ENCODE assay signal across 21 cellular contexts in the genomic region with DNA sequence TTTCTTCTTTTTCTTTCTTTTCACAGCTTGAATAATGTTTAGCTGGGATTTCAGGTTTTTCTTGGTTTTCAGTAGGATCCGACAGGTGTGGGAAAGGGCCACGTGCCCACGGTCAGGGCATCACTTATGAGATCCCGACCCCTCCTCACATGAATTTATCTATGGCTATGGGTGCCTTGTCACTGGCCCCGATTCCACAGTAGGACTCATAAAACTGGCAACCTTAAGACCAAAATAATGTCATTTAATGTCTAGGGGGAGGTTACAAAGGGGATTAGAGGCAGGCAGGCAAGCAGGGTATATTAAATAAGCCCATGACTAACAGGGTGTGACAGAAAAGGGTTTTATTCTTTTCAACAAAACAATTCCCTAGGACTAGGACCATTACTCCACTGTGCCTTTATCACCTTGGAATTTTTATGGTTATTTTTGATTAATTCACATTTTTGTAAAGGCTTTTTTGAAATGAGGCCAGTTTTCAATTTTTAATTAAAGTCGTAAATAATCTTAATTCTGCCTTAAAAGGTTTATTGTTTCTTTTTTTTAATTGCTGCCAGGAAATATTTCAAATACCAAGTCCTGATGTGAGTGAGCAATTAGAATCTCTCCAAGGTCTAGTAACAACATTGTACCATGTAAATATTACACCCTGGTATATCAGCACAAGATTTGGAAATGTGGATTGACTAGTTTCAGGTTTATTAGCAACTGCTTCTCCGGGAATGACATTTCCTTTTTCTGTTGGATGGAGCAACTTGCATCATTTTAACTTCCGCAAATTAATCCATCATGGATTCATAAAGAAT.
DNase-seq lines count a peak whose midpoint lies in the region; ATAC-seq and TF ChIP-seq lines count a peak whose summit lies in the region.
"Had no signal": no experiment of that assay in that cellular context is flagged by ENCODE, and none has a peak within 500 bp of the region (broad histone marks: within the 10 kb centered on the region; RNA-seq: fewer than 3 reads in every experiment).

No MANE protein-coding gene starts in this region.

- TF ChIP-seq EP300 in Ishikawa (IDR thresholded peaks at IDR 0.05; ENCODE audit: borderline replicate concordance), result peak; percentile 94

- H2BK120ac ChIP-seq in neuronal stem cell (ENCODE audit: low read depth, low read length), result no peak overlapping the region

- no peaks in the 10 kb centered on the region for H3K9me3 Mint-ChIP-seq in Caco-2 (ENCODE audit: unreplicated experiment)

- no peak overlapping the region for H3K27ac Mint-ChIP-seq in Caco-2 (ENCODE audit: unreplicated experiment)

- ATAC-seq in esophagus mucosa (peak; percentile 41), GM21737 (IDR thresholded peaks at IDR 0.05; ENCODE audit: unreplicated experiment) (no peak), lower lobe of right lung (no peak)
- ATAC-seq: A549, GM12878, PC-3 had no signal

- H3K9ac ChIP-seq in neuronal stem cell (ENCODE audit: low read depth, low read length, poor library complexity), result no peak overlapping the region

- intact Hi-C loops in A673 (cut with micrococcal nuclease; ENCODE audit: unreplicated experiment), result no loop called here
- intact Hi-C loops in lower lobe of right lung (cut with DNase I), result no loop called here
- intact Hi-C loops in Caco-2 (cut with micrococcal nuclease; ENCODE audit: unreplicated experiment), result no loop called here

- WGBS in neuronal stem cell (ENCODE audit: extremely low coverage in 2 of 2, insufficient read length in 2 of 2, insufficient replicate concordance in 1 of 2), 2 donors, result no CpG with 5 or more reads among the region's 8 CpGs

- POLR2A ChIA-PET in A673 (lab: Charles Lee; ENCODE audit: low non-redundant PET), result no interaction called here
- POLR2A ChIA-PET in Caco-2 (lab: Charles Lee), result no interaction called here

- H3K27ac ChIP-seq in A673 (ENCODE audit: low read depth, low read length, poor library complexity, severe bottlenecking) (no peak overlapping the region), neuronal stem cell (replicated peaks; ENCODE audit: low read length) (peak overlapping the region; percentile 47), lower lobe of right lung (no peak overlapping the region)
- H3K27ac ChIP-seq: A549 had no signal

- no peak overlapping the region for H3K4me3 Mint-ChIP-seq in Caco-2 (ENCODE audit: unreplicated experiment)
- H3K4me3 Mint-ChIP-seq: CD14-positive monocyte had no signal

- no peak overlapping the region for H2BK15ac ChIP-seq in neuronal stem cell (ENCODE audit: low read length)

- H2BK12ac ChIP-seq in neuronal stem cell (ENCODE audit: low read length), result no peak overlapping the region

- TF ChIP-seq CTCF in A673 (conservative IDR thresholded peaks at IDR 0.05; ENCODE audit: low read depth, low read length) (no peak), lower lobe of right lung (IDR thresholded peaks at IDR 0.05) (no peak), Caco-2 (IDR thresholded peaks at IDR 0.05; ENCODE audit: insufficient read depth in 1 of 2, low read depth in 1 of 2, low read length in 1 of 2, severe bottlenecking in 1 of 2, unreplicated experiment in 1 of 2) (no peak)

- H2AFZ ChIP-seq in neuronal stem cell (ENCODE audit: low read length), result no peak overlapping the region

- H3K18ac ChIP-seq in neuronal stem cell (ENCODE audit: low read length), result no peak overlapping the region

- no peak overlapping the region for H4K91ac ChIP-seq in neuronal stem cell (ENCODE audit: low read depth, low read length, poor library complexity)

- no peaks in the 10 kb centered on the region for H3K79me1 ChIP-seq in neuronal stem cell (ENCODE audit: low read depth, low read length)

- no peak overlapping the region for H3K14ac ChIP-seq in neuronal stem cell (ENCODE audit: low read length)

- H2AK5ac ChIP-seq in neuronal stem cell (ENCODE audit: low read depth, low read length), result no peak overlapping the region

- H3K27me3 Mint-ChIP-seq in Caco-2 (ENCODE audit: insufficient read depth, unreplicated experiment), result no peaks in the 10 kb centered on the region

- CTCF ChIA-PET in A673 (lab: Charles Lee), result no interaction called here
- CTCF ChIA-PET in Caco-2 (lab: Charles Lee), result no interaction called here

- no peak overlapping the region for H3K23ac ChIP-seq in neuronal stem cell (ENCODE audit: low read depth, low read length, poor library complexity)

- H3K27me3 ChIP-seq in A673 (replicated peaks; ENCODE audit: insufficient read depth, low read depth, low read length, poor library complexity) (no peaks in the 10 kb centered on the region), neuronal stem cell (ENCODE audit: control insufficient read depth in 3 of 3, insufficient read depth in 3 of 3, low read depth in 1 of 3, low read length in 3 of 3) (no peaks in the 10 kb centered on the region), lower lobe of right lung (ENCODE audit: low read depth) (no peaks in the 10 kb centered on the region), Caco-2 (replicated peaks; ENCODE audit: control insufficient read depth, insufficient read depth, low read length) (no peaks in the 10 kb centered on the region)

- H3K9me3 ChIP-seq in A673 (ENCODE audit: low read depth, low read length, poor library complexity, severe bottlenecking) (no peaks in the 10 kb centered on the region), neuronal stem cell (replicated peaks in 1 of 2; ENCODE audit: control insufficient read depth in 2 of 2, insufficient read depth in 1 of 2, low read depth in 1 of 2, low read length in 2 of 2) (no peaks in the 10 kb centered on the region), lower lobe of right lung (no peaks in the 10 kb centered on the region), Caco-2 (no peaks in the 10 kb centered on the region)
- H3K9me3 ChIP-seq: A549 had no signal

- H3K36me3 Mint-ChIP-seq in Caco-2 (ENCODE audit: insufficient read depth, unreplicated experiment), result no peaks in the 10 kb centered on the region
- H3K36me3 Mint-ChIP-seq: CD14-positive monocyte had no signal

- 0 out of 2 replicates have a peak, but pooled peaks have one; percentile 12 for TF ChIP-seq RAD21 in Ishikawa (IDR thresholded peaks at IDR 0.05; ENCODE audit: low read depth)

- H3K4me1 Mint-ChIP-seq in Caco-2 (ENCODE audit: low read depth, unreplicated experiment), result no peaks in the 10 kb centered on the region
- H3K4me1 Mint-ChIP-seq: CD14-positive monocyte had no signal

- H3K4me1 ChIP-seq in A673 (ENCODE audit: insufficient read depth, low read length, poor library complexity, severe bottlenecking) (peaks cover 26% of the 10 kb centered on the region), neuronal stem cell (ENCODE audit: control insufficient read depth in 2 of 2, insufficient read depth in 1 of 2, low read depth in 1 of 2, low read length in 2 of 2) (peaks cover under 1 to 12% of the 10 kb centered on the region in 2 donors), lower lobe of right lung (no peaks in the 10 kb centered on the region), Caco-2 (no peaks in the 10 kb centered on the region)
- H3K4me1 ChIP-seq: A549 had no signal

- no peak overlapping the region for H3K4ac ChIP-seq in neuronal stem cell (ENCODE audit: low read length)

- H3K4me2 ChIP-seq in neuronal stem cell (ENCODE audit: insufficient read depth, low read length, poor library complexity, severe bottlenecking), result no peak overlapping the region
- H3K4me2 ChIP-seq: A549 had no signal

- no peak overlapping the region for H2BK5ac ChIP-seq in neuronal stem cell (ENCODE audit: low read length)

- BruUV-seq in A673 (replicated peaks; lab: Mats Ljungman, UMichigan) (no TSS peak), Caco-2 (replicated peaks; lab: Mats Ljungman, UMichigan) (no TSS peak)

- peak; percentile 70 for DNase-seq in A673 (ENCODE audit: low spot score)
- DNase-seq in neuronal stem cell (ENCODE audit: low spot score), result no peak
- DNase-seq in lower lobe of right lung, result no peak
- DNase-seq in stimulated activated CD4-positive, alpha-beta T cell treated with anti-CD3 and anti-CD28 coated beads, Interleukin-1b, Interleukin-23, amount 100 ng/mL, for 48 hours, result no peak
- no peak for DNase-seq in Caco-2
- DNase-seq: AML-193, DMS53, GDM1, GOT3, NCI-H1417, NCI-H1930, NCI-H2171, NCI-H446 treated with DMSO at 0.1 percent for 48 hours, NCI-H748 treated with DMSO at 0.1 percent for 48 hours, PC-3 had no signal

- no peak overlapping the region for H3K4me3 ChIP-seq in A673 (ENCODE audit: low read depth, low read length, poor library complexity, severe bottlenecking)
- H3K4me3 ChIP-seq in neuronal stem cell (ENCODE audit: low read length in 2 of 2), result no peak overlapping the region
- H3K4me3 ChIP-seq in lower lobe of right lung, result no peak overlapping the region
- no peak overlapping the region for H3K4me3 ChIP-seq in Caco-2 (ENCODE audit: low read depth, low read length)
- H3K4me3 ChIP-seq: A549, GM12878 had no signal

- no peak overlapping the region for H4K8ac ChIP-seq in neuronal stem cell (ENCODE audit: low read depth, low read length)

- no peaks in the 10 kb centered on the region for H3K36me3 ChIP-seq in A673 (ENCODE audit: insufficient read depth, low read length, poor library complexity, severe bottlenecking)
- H3K36me3 ChIP-seq in neuronal stem cell (replicated peaks in 1 of 2; ENCODE audit: control insufficient read depth in 2 of 2, insufficient read depth in 2 of 2, low read length in 2 of 2), result no peaks in the 10 kb centered on the region
- H3K36me3 ChIP-seq in lower lobe of right lung, result no peaks in the 10 kb centered on the region
- H3K36me3 ChIP-seq in Caco-2 (ENCODE audit: control insufficient read depth, insufficient read depth, low read length), result no peaks in the 10 kb centered on the region

TF ChIP-seq in Ishikawa, 13 proteins besides CTCF, POLR2A, EP300 and RAD21:
- no peak; the same call in 1 of the 2 replicates for TF ChIP-seq CREB1 (IDR thresholded peaks at IDR 0.05; ENCODE audit: low read depth)
- TF ChIP-seq NFIC (IDR thresholded peaks at IDR 0.05), result peak; percentile 87
- peak; percentile 83 for TF ChIP-seq TEAD4 (IDR thresholded peaks at IDR 0.05)
- peak; percentile 58 for TF ChIP-seq CEBPB (IDR thresholded peaks at IDR 0.05)
- TF ChIP-seq TCF12 (IDR thresholded peaks at IDR 0.05; ENCODE audit: low read depth), result peak; percentile 86
- no peak for TF ChIP-seq TAF1 (IDR thresholded peaks at IDR 0.05; ENCODE audit: low read depth)
- TF ChIP-seq EGR1 (IDR thresholded peaks at IDR 0.05), result no peak
- peak; percentile 52; the same call in 1 of the 2 replicates for TF ChIP-seq ZBTB7A (IDR thresholded peaks at IDR 0.05; ENCODE audit: low read depth)
- TF ChIP-seq, protein P1, sequence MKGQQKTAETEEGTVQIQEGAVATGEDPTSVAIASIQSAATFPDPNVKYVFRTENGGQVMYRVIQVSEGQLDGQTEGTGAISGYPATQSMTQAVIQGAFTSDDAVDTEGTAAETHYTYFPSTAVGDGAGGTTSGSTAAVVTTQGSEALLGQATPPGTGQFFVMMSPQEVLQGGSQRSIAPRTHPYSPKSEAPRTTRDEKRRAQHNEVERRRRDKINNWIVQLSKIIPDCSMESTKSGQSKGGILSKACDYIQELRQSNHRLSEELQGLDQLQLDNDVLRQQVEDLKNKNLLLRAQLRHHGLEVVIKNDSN (IDR thresholded peaks at IDR 0.05), result peak; percentile 51
- peak; percentile 95 for TF ChIP-seq FOXM1 (IDR thresholded peaks at IDR 0.05; ENCODE audit: borderline replicate concordance, low read depth)
